ENCODE assay signal across 15 cellular contexts in the genomic region with DNA sequence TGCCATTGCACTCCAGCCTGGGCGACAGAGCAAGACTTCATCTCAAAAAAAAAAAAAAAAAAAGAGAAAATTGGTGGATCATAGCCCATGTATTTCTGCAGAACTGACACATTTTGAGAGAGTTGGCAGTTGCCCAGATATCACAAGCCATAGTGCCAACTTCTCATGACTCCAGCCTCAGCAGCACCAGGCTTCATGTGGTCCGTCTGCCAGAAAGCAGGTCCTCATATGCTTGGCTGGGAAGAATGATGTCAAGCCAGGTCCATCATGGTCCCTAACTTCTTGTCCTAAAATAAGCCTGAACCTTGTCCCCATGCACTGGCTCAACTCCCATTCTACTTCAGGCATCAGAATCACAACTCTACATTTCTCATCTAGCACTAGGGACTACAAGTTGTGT.
"Had no signal": no experiment of that assay in that cellular context is flagged by ENCODE, and none has a peak within 500 bp of the region (broad histone marks: within the 10 kb centered on the region; RNA-seq: fewer than 3 reads in every experiment).

No MANE protein-coding gene starts in this region.

- DNase-seq: activated CD4-positive, alpha-beta T cell treated with anti-CD3 and anti-CD28 coated beads for 4 hours; activated CD8-positive, alpha-beta memory T cell treated with anti-CD3 and anti-CD28 coated beads, Interleukin-2, amount 50 U/mL, for 48 hours; activated gamma-delta T cell treated with Interleukin-2 at 50 U/mL for 16 hours; activated naive CD8-positive, alpha-beta T cell treated with anti-CD3 and anti-CD28 coated beads for 36 hours; brain microvascular endothelial cell; psoas muscle; spleen; stimulated activated naive CD8-positive, alpha-beta T cell treated with anti-CD3 and anti-CD28 coated beads, Interleukin-15, amount 100 ng/mL, for 72 hours; T-helper 2 cell; testis had no signal

- H3K4me1 ChIP-seq: psoas muscle had no signal

- H3K36me3 ChIP-seq: brain microvascular endothelial cell had no signal

- ATAC-seq: esophagus mucosa; psoas muscle; sciatic nerve; stimulated activated naive CD8-positive, alpha-beta T cell treated with anti-CD3 and anti-CD28 coated beads, Interleukin-15, amount 100 ng/mL, for 72 hours had no signal

- H3K9me3 ChIP-seq: psoas muscle, spleen, testis had no signal

- H3K27me3 ChIP-seq: brain microvascular endothelial cell, hepatocyte, spleen, testis had no signal

- H3K9me3 Mint-ChIP-seq: activated naive CD8-positive, alpha-beta T cell treated with anti-CD3 and anti-CD28 coated beads for 36 hours; stimulated activated naive CD8-positive, alpha-beta T cell treated with anti-CD3 and anti-CD28 coated beads, Interleukin-15, amount 100 ng/mL, for 72 hours had no signal

- H3K4me2 ChIP-seq: hepatocyte had no signal

- H3K27me3 Mint-ChIP-seq: activated naive CD8-positive, alpha-beta T cell treated with anti-CD3 and anti-CD28 coated beads for 36 hours had no signal

- H3K27ac Mint-ChIP-seq: activated naive CD8-positive, alpha-beta T cell treated with anti-CD3 and anti-CD28 coated beads for 36 hours; stimulated activated naive CD8-positive, alpha-beta T cell treated with anti-CD3 and anti-CD28 coated beads, Interleukin-15, amount 100 ng/mL, for 72 hours had no signal

- H3K4me3 ChIP-seq: hepatocyte, psoas muscle, spleen, testis had no signal

- H3K27ac ChIP-seq: brain microvascular endothelial cell, hepatocyte, psoas muscle, spleen, testis had no signal

- H3K4me3 Mint-ChIP-seq: activated naive CD8-positive, alpha-beta T cell treated with anti-CD3 and anti-CD28 coated beads for 36 hours; stimulated activated naive CD8-positive, alpha-beta T cell treated with anti-CD3 and anti-CD28 coated beads, Interleukin-15, amount 100 ng/mL, for 72 hours had no signal

- FAIRE-seq: endometrium, keratinocyte had no signal

- H3K79me2 ChIP-seq: hepatocyte had no signal

- H2AFZ ChIP-seq: hepatocyte had no signal
